In genomic region chr1:85361106-85361505, GRCh38 we compare ENCODE assay signal across 13 cellular contexts.
DNase-seq lines count a peak whose midpoint lies in the region; ATAC-seq, FAIRE-seq and TF ChIP-seq lines count a peak whose summit lies in the region.
"Had no signal": no experiment of that assay in that cellular context is flagged by ENCODE, and none has a peak within 500 bp of the region (broad histone marks: within the 10 kb centered on the region; RNA-seq: fewer than 3 reads in every experiment).

No MANE protein-coding gene starts in this region.

- peak overlapping the region; percentile 39 for H3K27ac ChIP-seq in RWPE2 (ENCODE audit: poor library complexity, severe bottlenecking)
- peak overlapping the region in 1 of 4 donors; percentile 6 for H3K27ac ChIP-seq in pancreas
- no peak overlapping the region for H3K27ac ChIP-seq in CD4-positive, alpha-beta memory T cell (ENCODE audit: low read depth, low read length)
- H3K27ac ChIP-seq: HL-60 had no signal

- peaks cover 20% of the 10 kb centered on the region for H3K4me1 ChIP-seq in RWPE2 (ENCODE audit: insufficient read depth, poor library complexity, severe bottlenecking)
- H3K4me1 ChIP-seq in pancreas = peaks cover 0 to 26% (median 14%) of the 10 kb centered on the region in 3 donors
- H3K4me1 ChIP-seq in CD4-positive, alpha-beta memory T cell (ENCODE audit: insufficient read depth, low read length) = no peaks in the 10 kb centered on the region

- H3K27me3 Mint-ChIP-seq in CD4-positive, alpha-beta memory T cell = no peaks in the 10 kb centered on the region
- H3K27me3 Mint-ChIP-seq: activated naive CD8-positive, alpha-beta T cell treated with anti-CD3 and anti-CD28 coated beads for 36 hours had no signal

- no peaks in the 10 kb centered on the region for H3K36me3 Mint-ChIP-seq in CD4-positive, alpha-beta memory T cell
- H3K36me3 Mint-ChIP-seq: activated naive CD8-positive, alpha-beta T cell treated with anti-CD3 and anti-CD28 coated beads for 36 hours had no signal

- CTCF ChIA-PET in BJ (lab: Yijun Ruan, JAX) = interaction anchor here (1.3 kb wide), 1 partner anchor 53 kb away, joined by 6 read pairs; no protein-coding TSS in a partner anchor
- CTCF ChIA-PET in CD4-positive, alpha-beta memory T cell (lab: Charles Lee; ENCODE audit: partially characterized antibody) = no interaction called here

- no peaks in the 10 kb centered on the region for H3K4me1 Mint-ChIP-seq in CD4-positive, alpha-beta memory T cell
- H3K4me1 Mint-ChIP-seq: activated naive CD8-positive, alpha-beta T cell treated with anti-CD3 and anti-CD28 coated beads for 36 hours had no signal

- H3K4me3 ChIP-seq in BJ (ENCODE audit: low read depth, low read length) (no peak overlapping the region), RWPE2 (ENCODE audit: severe bottlenecking) (no peak overlapping the region), fibroblast of mammary gland (ENCODE audit: control insufficient read depth, low read depth, low read length) (no peak overlapping the region), pancreas (no peak overlapping the region)
- no peak overlapping the region for H3K4me3 ChIP-seq in CD4-positive, alpha-beta memory T cell (ENCODE audit: low read length in 2 of 2)

- ATAC-seq in RWPE2 (ENCODE audit: low read depth) (peak; percentile 23; the same call in 1 of the 3 replicates), pancreas (peak in 3 of 4 donors; percentile 50 to 81 (median 76)), GM19351 (IDR thresholded peaks at IDR 0.05; ENCODE audit: unreplicated experiment) (no peak), GM19395 (IDR thresholded peaks at IDR 0.05; ENCODE audit: unreplicated experiment) (no peak)

- TF ChIP-seq CTCF in BJ (IDR thresholded peaks at IDR 0.05; ENCODE audit: insufficient read depth, low read depth, low read length) (no peak), RWPE2 (IDR thresholded peaks at IDR 0.05; ENCODE audit: poor library complexity, severe bottlenecking) (no peak), fibroblast of mammary gland (conservative IDR thresholded peaks at IDR 0.05; ENCODE audit: control insufficient read depth, insufficient read depth, low read depth, low read length) (no peak), pancreas (IDR thresholded peaks at IDR 0.05) (no peak)

- peaks cover 2% of the 10 kb centered on the region; the same call in 1 of the 2 replicates for H3K36me3 ChIP-seq in BJ (ENCODE audit: control insufficient read depth, insufficient read depth, low read length)
- H3K36me3 ChIP-seq in RWPE2 (ENCODE audit: low read depth) = no peaks in the 10 kb centered on the region
- no peaks in the 10 kb centered on the region for H3K36me3 ChIP-seq in pancreas
- no peaks in the 10 kb centered on the region for H3K36me3 ChIP-seq in CD4-positive, alpha-beta memory T cell (ENCODE audit: insufficient read depth, low read length)

- no peaks in the 10 kb centered on the region for H3K9me3 Mint-ChIP-seq in CD4-positive, alpha-beta memory T cell
- H3K9me3 Mint-ChIP-seq: activated naive CD8-positive, alpha-beta T cell treated with anti-CD3 and anti-CD28 coated beads for 36 hours had no signal

- POLR2A ChIA-PET in BJ (lab: Charles Lee) = interaction anchor here (0.6 kb wide), 1 partner anchor 72 kb away, joined by 3 read pairs; no protein-coding TSS in a partner anchor
- POLR2A ChIA-PET in CD4-positive, alpha-beta memory T cell (lab: Charles Lee; ENCODE audit: partially characterized antibody) = no interaction called here

- H3K27ac Mint-ChIP-seq in CD4-positive, alpha-beta memory T cell = no peak overlapping the region
- H3K27ac Mint-ChIP-seq: activated naive CD8-positive, alpha-beta T cell treated with anti-CD3 and anti-CD28 coated beads for 36 hours had no signal

- DNase-seq in BJ (ENCODE audit: low read depth) = peak; percentile 55
- DNase-seq in RWPE2 (ENCODE audit: low spot score) = no peak
- DNase-seq in fibroblast of mammary gland (ENCODE audit: low read depth) = peak; percentile 93
- DNase-seq in pancreas = peak in 1 of 6 donors; percentile 15
- no peak for DNase-seq in GM19239 (ENCODE audit: insufficient read length, low spot score)
- DNase-seq in CD4-positive, alpha-beta memory T cell = no peak
- DNase-seq: activated naive CD8-positive, alpha-beta T cell treated with anti-CD3 and anti-CD28 coated beads for 36 hours; NCI-H1417; NK-92 treated with Interleukin-12 subunit alpha and Interleukin-12 subunit beta, amount 100 ng/mL, for 24 hours had no signal

- no peak overlapping the region for H3K4me3 Mint-ChIP-seq in CD4-positive, alpha-beta memory T cell
- H3K4me3 Mint-ChIP-seq: activated naive CD8-positive, alpha-beta T cell treated with anti-CD3 and anti-CD28 coated beads for 36 hours had no signal

- intact Hi-C loops in pancreas (cut with DNase I) = no loop called here
- intact Hi-C loops in CD4-positive, alpha-beta memory T cell (cut with micrococcal nuclease) = no loop called here

- WGBS in pancreas, 2 donors = 51 to 56% methylated on average over 3 of the region's 3 CpGs

- H3K27me3 ChIP-seq in BJ (ENCODE audit: control insufficient read depth, insufficient read depth, low read length) (no peaks in the 10 kb centered on the region), RWPE2 (ENCODE audit: insufficient read depth, poor library complexity, severe bottlenecking) (no peaks in the 10 kb centered on the region), pancreas (no peaks in the 10 kb centered on the region)
- no peaks in the 10 kb centered on the region for H3K27me3 ChIP-seq in CD4-positive, alpha-beta memory T cell (ENCODE audit: insufficient read depth, low read length)

- H3K9me3 ChIP-seq in RWPE2 (ENCODE audit: severe bottlenecking) (no peaks in the 10 kb centered on the region), pancreas (no peaks in the 10 kb centered on the region)
- H3K9me3 ChIP-seq in CD4-positive, alpha-beta memory T cell (ENCODE audit: control insufficient read depth in 1 of 2, low read length in 2 of 2) = no peaks in the 10 kb centered on the region

- FAIRE-seq in pancreas (lab: Jason Lieb, UNC) (no peak), GM19239 (lab: Jason Lieb, UNC) (no peak)
- FAIRE-seq: islet of Langerhans had no signal

Comparison
In these comparisons a context has a peak if more than half of its experiments do, and no peak if none do; other contexts are left out.
1. DNase-seq: peak in BJ (single experiment) and fibroblast of mammary gland (single experiment); none in RWPE2 (single experiment), GM19239 (single experiment) and CD4-positive, alpha-beta memory T cell (0 of 5).
2. ATAC-seq: peak in RWPE2 (single experiment) and pancreas (3 of 4); none in GM19351 (single experiment) and GM19395 (single experiment).